19 cellular contexts compared by ENCODE assay signal in the genomic region with DNA sequence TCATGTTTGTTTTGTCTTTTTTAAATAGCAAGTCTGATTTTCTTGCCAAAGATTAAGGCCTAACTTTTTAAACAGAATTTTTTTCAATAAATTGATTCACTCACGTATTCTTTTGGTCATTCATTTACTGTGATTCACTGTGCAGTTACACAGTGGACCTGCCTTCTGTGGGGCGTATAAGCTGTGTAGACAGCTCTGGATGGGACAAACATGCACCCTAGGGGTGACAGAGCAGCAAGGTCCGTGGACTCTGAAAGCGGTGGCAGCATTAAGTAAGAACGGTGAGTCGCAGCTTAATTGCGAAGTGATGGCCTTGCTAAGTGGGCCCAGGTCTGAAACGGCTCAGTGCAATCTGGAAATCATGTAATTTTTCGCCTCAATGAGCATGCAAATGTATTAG.
A peak's percentile ranks its signal among the peaks of the same experiment; 100 is the strongest.
DNase-seq lines count a peak whose midpoint lies in the region; ATAC-seq, FAIRE-seq and TF ChIP-seq lines count a peak whose summit lies in the region.
"Had no signal": no experiment of that assay in that cellular context is flagged by ENCODE, and none has a peak within 500 bp of the region (broad histone marks: within the 10 kb centered on the region; RNA-seq: fewer than 3 reads in every experiment).

No MANE protein-coding gene starts in this region.

- H3K4me3 ChIP-seq in H1 (ENCODE audit: extremely low read depth in 1 of 4, insufficient read depth in 2 of 4, low read depth in 3 of 4, low read length in 4 of 4) (no peak overlapping the region), right lobe of liver (no peak overlapping the region), spleen (no peak overlapping the region)

- no peak overlapping the region for H2BK15ac ChIP-seq in H1 (ENCODE audit: low read length)

- TF ChIP-seq RAD21 in H1 (IDR thresholded peaks at IDR 0.05 in 1 of 2, conservative IDR thresholded peaks at IDR 0.05 in 1 of 2; ENCODE audit: low read depth in 2 of 2, low read length in 2 of 2): peak in 1 of 2 experiments; percentile 17; a peak in 1 of 4 replicates

- H4K20me1 ChIP-seq in H1 (replicated peaks in 1 of 2; ENCODE audit: control insufficient read depth in 1 of 2, insufficient read depth in 2 of 2, low read length in 2 of 2): no peaks in the 10 kb centered on the region

- H3K27me3 Mint-ChIP-seq in immature natural killer cell (ENCODE audit: low read depth in 3 of 3): peaks cover 0 to 2% (median 0%) of the 10 kb centered on the region in 3 donors
- H3K27me3 Mint-ChIP-seq: B cell had no signal

- no peak overlapping the region for H2AFZ ChIP-seq in H1 (ENCODE audit: low read length)

- H3K27me3 ChIP-seq in H1 (replicated peaks in 1 of 4; ENCODE audit: control insufficient read depth in 3 of 4, extremely low read depth in 1 of 4, insufficient read depth in 3 of 4, low read length in 3 of 4): no peaks in the 10 kb centered on the region; a peak in 1 of 7 replicates
- H3K27me3 ChIP-seq in right lobe of liver: no peaks in the 10 kb centered on the region
- H3K27me3 ChIP-seq in spleen (replicated peaks in 1 of 7): no peaks in the 10 kb centered on the region

- H3K27ac ChIP-seq in H1 (ENCODE audit: low read depth, low read length): no peak overlapping the region
- H3K27ac ChIP-seq in right lobe of liver: no peak overlapping the region
- H3K27ac ChIP-seq in spleen: no peak overlapping the region

- no peaks in the 10 kb centered on the region for H3K4me1 Mint-ChIP-seq in immature natural killer cell
- H3K4me1 Mint-ChIP-seq: B cell had no signal

- H3K79me2 ChIP-seq in H1 (ENCODE audit: control insufficient read depth in 1 of 2, insufficient read depth in 2 of 2, low read length in 2 of 2): no peaks in the 10 kb centered on the region

- no peaks in the 10 kb centered on the region for H3K36me3 Mint-ChIP-seq in immature natural killer cell

- 0 out of 2 replicates have a peak overlapping the region, but pooled peaks have one; percentile 12 for H2BK5ac ChIP-seq in H1 (ENCODE audit: low read depth, low read length)

- H2BK120ac ChIP-seq in H1 (replicated peaks; ENCODE audit: low read depth, low read length): no peak overlapping the region

- 0 out of 2 replicates have a peak overlapping the region, but pooled peaks have one; percentile 71 for H2BK12ac ChIP-seq in H1 (ENCODE audit: low read depth, low read length)

- peak; percentile 12 for DNase-seq in NCI-H69 (lab: John Stamatoyannopoulos, UW)
- DNase-seq in H1 (ENCODE audit: low read depth in 1 of 2, low spot score in 2 of 2): no peak
- DNase-seq in right lobe of liver: no peak
- no peak for DNase-seq in HCEC 1CT
- no peak for DNase-seq in spleen
- DNase-seq in immature natural killer cell: no peak
- DNase-seq in stimulated activated CD4-positive, alpha-beta T cell treated with anti-CD3 and anti-CD28 coated beads, Interleukin-1b, Interleukin-23, amount 100 ng/mL, for 48 hours: no peak
- DNase-seq: C1 segment of cervical spinal cord; Calu3; CD4-positive, alpha-beta T cell; DMS 273 treated with DMSO at 0.1 percent for 48 hours; EL; H7; IMR-90 had no signal

- no peak overlapping the region for H3K4me3 Mint-ChIP-seq in immature natural killer cell
- H3K4me3 Mint-ChIP-seq: B cell; CD4-positive, alpha-beta T cell had no signal

- no peak overlapping the region for H3K27ac Mint-ChIP-seq in immature natural killer cell
- H3K27ac Mint-ChIP-seq: B cell; CD4-positive, alpha-beta T cell had no signal

- no peak for FAIRE-seq in H1 (lab: Jason Lieb, UNC)
- FAIRE-seq: A204.1, G401.6, GM12892, GM19239 had no signal

- H3K14ac ChIP-seq in H1 (ENCODE audit: insufficient read length): no peak overlapping the region

- ATAC-seq in right lobe of liver: peak in 3 of 4 donors; percentile 40 to 77 (median 68)

- TF ChIP-seq EP300 in H1 (IDR thresholded peaks at IDR 0.05; ENCODE audit: borderline replicate concordance in 1 of 2, low read depth in 2 of 2, low read length in 2 of 2): no peak

- no peak overlapping the region for H3K4ac ChIP-seq in H1 (replicated peaks; ENCODE audit: insufficient read length, low read depth, low read length)

- H3K18ac ChIP-seq in H1 (ENCODE audit: extremely low read depth, low read length): peak overlapping the region; percentile 85; the same call in 1 of the 2 replicates

- TF ChIP-seq CTCF in H1 (IDR thresholded peaks at IDR 0.05; ENCODE audit: control extremely low read depth in 1 of 3, insufficient read depth in 1 of 3, low read depth in 1 of 3, low read length in 3 of 3) (no peak), right lobe of liver (IDR thresholded peaks at IDR 0.05) (no peak), spleen (IDR thresholded peaks at IDR 0.05 in 8 of 11, conservative IDR thresholded peaks at IDR 0.05 in 3 of 11) (no peak)

- no peak overlapping the region for H2AK5ac ChIP-seq in H1 (ENCODE audit: low read depth, low read length)

- no peaks in the 10 kb centered on the region for H3K9me3 Mint-ChIP-seq in immature natural killer cell
- H3K9me3 Mint-ChIP-seq: CD4-positive, alpha-beta T cell had no signal

- H4K91ac ChIP-seq in H1 (replicated peaks; ENCODE audit: insufficient read length, low read length): peak overlapping the region; percentile 4

- POLR2A ChIA-PET in H1 (lab: Charles Lee; ENCODE audit: partially characterized antibody): interaction anchor here (0.7 kb wide), 1 partner anchor 110 kb away, joined by 3 read pairs; no protein-coding TSS in a partner anchor

- TF ChIP-seq POLR2A in H1 (IDR thresholded peaks at IDR 0.05; ENCODE audit: control extremely low read depth in 1 of 2, low read depth in 2 of 2, low read length in 2 of 2) (no peak), right lobe of liver (IDR thresholded peaks at IDR 0.05) (no peak), spleen (IDR thresholded peaks at IDR 0.05) (no peak)

- H3K56ac ChIP-seq in H1 (replicated peaks; ENCODE audit: insufficient read length, low read depth, low read length): no peak overlapping the region

- no peak overlapping the region for H3K23ac ChIP-seq in H1 (ENCODE audit: insufficient read length)

- H3K23me2 ChIP-seq in H1 (ENCODE audit: low read depth, low read length): no peaks in the 10 kb centered on the region

- H3K4me1 ChIP-seq in H1 (replicated peaks in 1 of 4; ENCODE audit: control insufficient read depth in 3 of 4, insufficient read depth in 4 of 4, low read length in 3 of 4): peaks cover 3 to 12% (median 4%) of the 10 kb centered on the region in 4 experiments
- H3K4me1 ChIP-seq in right lobe of liver: no peaks in the 10 kb centered on the region
- H3K4me1 ChIP-seq in spleen: no peaks in the 10 kb centered on the region

- H4K5ac ChIP-seq in H1 (ENCODE audit: insufficient read length, low read depth, low read length): no peak overlapping the region

- CTCF ChIA-PET in H1 (lab: Charles Lee; ENCODE audit: partially characterized antibody): interaction anchor here (1.2 to 1.4 kb wide), 2 partner anchors 10 to 80 kb away, joined by 3 read pairs; no protein-coding TSS in a partner anchor

- H4K8ac ChIP-seq in H1 (ENCODE audit: extremely low read depth, insufficient read depth, low read length): no peak overlapping the region

- intact Hi-C loops in right lobe of liver (cut with DNase I): no loop called here
- intact Hi-C loops in spleen (cut with DNase I; ENCODE audit: low total_unique reads): no loop called here

- H3K9ac ChIP-seq in H1 (replicated peaks in 1 of 4; ENCODE audit: extremely low read depth in 1 of 4, low read depth in 3 of 4, low read length in 3 of 4): 0 out of 7 replicates have a peak overlapping the region, but pooled peaks of 1 of the 4 experiments have one; percentile 7

- no peak overlapping the region for H3K4me2 ChIP-seq in H1 (ENCODE audit: insufficient read depth in 1 of 2, low read depth in 2 of 2, low read length in 2 of 2)

- H2BK20ac ChIP-seq in H1 (ENCODE audit: low read length): 0 out of 2 replicates have a peak overlapping the region, but pooled peaks have one; percentile 77

- H3K36me3 ChIP-seq in H1 (ENCODE audit: control insufficient read depth in 2 of 4, insufficient read depth in 4 of 4, low read length in 3 of 4) (no peaks in the 10 kb centered on the region), right lobe of liver (no peaks in the 10 kb centered on the region), spleen (no peaks in the 10 kb centered on the region)

- 81% methylated on average over 9 of the region's 9 CpGs; no CpG with 5 or more reads in 1 of the 2 experiments for WGBS in H1 (ENCODE audit: extremely low coverage in 1 of 2, insufficient coverage in 1 of 2, insufficient read length in 1 of 2, insufficient replicate concordance in 2 of 2, low coverage in 1 of 2, low lambda C conversion rate in 2 of 2, missing lambda C conversion rate in 1 of 2), 2 experiments
- WGBS in right lobe of liver (ENCODE audit: insufficient coverage, low coverage, low lambda C conversion rate, missing lambda C conversion rate): 33% methylated on average over 9 of the region's 9 CpGs
- WGBS in spleen, 5 donors: 82 to 89% (median 83%) methylated on average over 9 of the region's 9 CpGs

- H3K79me1 ChIP-seq in H1 (ENCODE audit: low read depth, low read length): no peaks in the 10 kb centered on the region

- no peaks in the 10 kb centered on the region for H3K9me3 ChIP-seq in H1 (ENCODE audit: insufficient read depth in 2 of 2, low read depth in 1 of 2, low read length in 1 of 2)
- no peaks in the 10 kb centered on the region for H3K9me3 ChIP-seq in right lobe of liver
- peaks cover 0 to under 1% (median 0%) of the 10 kb centered on the region in 8 donors for H3K9me3 ChIP-seq in spleen

TF ChIP-seq in H1, 55 proteins besides CTCF, POLR2A, EP300 and RAD21 (continues in another document):
- no peak for TF ChIP-seq MAX (IDR thresholded peaks at IDR 0.05)
- TF ChIP-seq SP1 (IDR thresholded peaks at IDR 0.05; ENCODE audit: low read depth, low read length): no peak
- no peak for TF ChIP-seq TAF1 (IDR thresholded peaks at IDR 0.05; ENCODE audit: low read depth, low read length)
- no peak for TF ChIP-seq CHD2 (IDR thresholded peaks at IDR 0.05; ENCODE audit: low read length)
- no peak for TF ChIP-seq POLR2AphosphoS5 (IDR thresholded peaks at IDR 0.05; ENCODE audit: low read depth, low read length)
- TF ChIP-seq CEBPB (IDR thresholded peaks at IDR 0.05; ENCODE audit: low read depth, low read length): no peak
- no peak for TF ChIP-seq PHF8 (conservative IDR thresholded peaks at IDR 0.05; ENCODE audit: low read depth, low read length)
- no peak for TF ChIP-seq SP2 (IDR thresholded peaks at IDR 0.05; ENCODE audit: low read length)
- TF ChIP-seq CHD1 (IDR thresholded peaks at IDR 0.05; ENCODE audit: low read depth, low read length): no peak
- no peak for TF ChIP-seq GTF2F1 (IDR thresholded peaks at IDR 0.05; ENCODE audit: borderline replicate concordance, low read depth, low read length)
- TF ChIP-seq SIN3A (conservative IDR thresholded peaks at IDR 0.05 in 1 of 2, IDR thresholded peaks at IDR 0.05 in 1 of 2; ENCODE audit: low read depth in 1 of 2, low read length in 2 of 2): no peak
